25 cellular contexts compared by ENCODE assay signal in genomic region chr1:20854529-20854928, GRCh38.
DNase-seq lines count a peak whose midpoint lies in the region; ATAC-seq, FAIRE-seq and TF ChIP-seq lines count a peak whose summit lies in the region.
"Had no signal": no experiment of that assay in that cellular context is flagged by ENCODE, and none has a peak within 500 bp of the region (broad histone marks: within the 10 kb centered on the region; RNA-seq: fewer than 3 reads in every experiment).

No MANE protein-coding gene starts in this region.

- H2AK5ac ChIP-seq in neuronal stem cell (ENCODE audit: low read depth, low read length) = no peak overlapping the region

- H3K9ac ChIP-seq in neuronal stem cell (ENCODE audit: low read depth, low read length, poor library complexity) = no peak overlapping the region
- H3K9ac ChIP-seq: BLaER1 had no signal

- no peaks in the 10 kb centered on the region for H3K27me3 Mint-ChIP-seq in WTC11 (ENCODE audit: low read depth)
- H3K27me3 Mint-ChIP-seq: CD4-positive, alpha-beta memory T cell; CD4-positive, CD25-positive, alpha-beta regulatory T cell had no signal

- CTCF ChIA-PET in A549 (lab: Yijun Ruan, JAX) = interaction anchor here (1.4 kb wide), 1 partner anchor 341 kb away, joined by 4 read pairs; no protein-coding TSS in a partner anchor
- CTCF ChIA-PET in WTC11 (lab: Charles Lee) = no interaction called here

- POLR2A ChIA-PET in A549 (lab: Yijun Ruan, JAX) = no interaction called here
- POLR2A ChIA-PET in WTC11 (lab: Charles Lee) = interaction anchor here (0.7 kb wide), 1 partner anchor 67 kb away, joined by 4 read pairs; the partner anchor contains the start of gene HP1BP3

- TF ChIP-seq EP300 in A549 (IDR thresholded peaks at IDR 0.05) = no peak

- H3K36me3 Mint-ChIP-seq in WTC11 = peaks cover 66% of the 10 kb centered on the region

- H3K18ac ChIP-seq in neuronal stem cell (ENCODE audit: low read length) = no peak overlapping the region

- peak overlapping the region; percentile 22 for H2BK5ac ChIP-seq in neuronal stem cell (ENCODE audit: low read length)

- H3K4ac ChIP-seq in neuronal stem cell (ENCODE audit: low read length) = no peak overlapping the region

- H4K91ac ChIP-seq in neuronal stem cell (ENCODE audit: low read depth, low read length, poor library complexity) = no peak overlapping the region

- H3K9me3 Mint-ChIP-seq in WTC11 = no peaks in the 10 kb centered on the region
- H3K9me3 Mint-ChIP-seq: CD14-positive monocyte; CD4-positive, alpha-beta memory T cell; CD8-positive, alpha-beta memory T cell had no signal

- ATAC-seq in A549 (no peak), WTC11 (no peak), HG03139 (IDR thresholded peaks at IDR 0.05; ENCODE audit: unreplicated experiment) (no peak)
- ATAC-seq: GM12878 had no signal

- no peak overlapping the region for H4K8ac ChIP-seq in neuronal stem cell (ENCODE audit: low read depth, low read length)

- H3K9me3 ChIP-seq in A549 (no peaks in the 10 kb centered on the region), neuronal stem cell (replicated peaks in 1 of 2; ENCODE audit: control insufficient read depth in 2 of 2, insufficient read depth in 1 of 2, low read depth in 1 of 2, low read length in 2 of 2) (no peaks in the 10 kb centered on the region)
- H3K9me3 ChIP-seq: BE2C, BLaER1 had no signal

- no peaks in the 10 kb centered on the region for H3K4me1 Mint-ChIP-seq in WTC11
- H3K4me1 Mint-ChIP-seq: CD4-positive, alpha-beta memory T cell; CD4-positive, CD25-positive, alpha-beta regulatory T cell; CD8-positive, alpha-beta memory T cell had no signal

- no peak for TF ChIP-seq POLR2A in A549 (IDR thresholded peaks at IDR 0.05; ENCODE audit: low read length)

- no peak overlapping the region for H2BK120ac ChIP-seq in neuronal stem cell (ENCODE audit: low read depth, low read length)

- peaks cover 17% of the 10 kb centered on the region for H3K4me1 ChIP-seq in A549
- H3K4me1 ChIP-seq in neuronal stem cell (ENCODE audit: control insufficient read depth in 2 of 2, insufficient read depth in 1 of 2, low read depth in 1 of 2, low read length in 2 of 2) = no peaks in the 10 kb centered on the region
- H3K4me1 ChIP-seq: BE2C, BLaER1 had no signal

- DNase-seq in A549 (ENCODE audit: low read depth in 1 of 2, low spot score in 1 of 2) = no peak
- DNase-seq in WTC11 (ENCODE audit: low spot score) = no peak
- no peak for DNase-seq in neuronal stem cell (ENCODE audit: low spot score)
- no peak for DNase-seq in NCI-H187 treated with DMSO at 0.1 percent for 48 hours (lab: John Stamatoyannopoulos, UW)
- DNase-seq: ACHN; BE2C; C1 segment of cervical spinal cord; CD4-positive, alpha-beta memory T cell; CD4-positive, CD25-positive, alpha-beta regulatory T cell; CD8-positive, alpha-beta memory T cell; COR-L47; DMS 273 treated with DMSO at 0.1 percent for 48 hours; DMS153; DMS53; DMS79; DND-41; EL; GDM1 had no signal

- no peak overlapping the region for H3K14ac ChIP-seq in neuronal stem cell (ENCODE audit: low read length)

- no peak overlapping the region for H2BK15ac ChIP-seq in neuronal stem cell (ENCODE audit: low read length)

- no peak overlapping the region for H2BK12ac ChIP-seq in neuronal stem cell (ENCODE audit: low read length)

- H3K36me3 ChIP-seq in neuronal stem cell (replicated peaks in 1 of 2; ENCODE audit: control insufficient read depth in 2 of 2, insufficient read depth in 2 of 2, low read length in 2 of 2) = peaks cover 27 to 95% of the 10 kb centered on the region in 2 donors
- H3K36me3 ChIP-seq: BE2C had no signal

- TF ChIP-seq CTCF in A549 (IDR thresholded peaks at IDR 0.05) (no peak), WTC11 (IDR thresholded peaks at IDR 0.05) (no peak)

- no peaks in the 10 kb centered on the region for H3K27me3 ChIP-seq in neuronal stem cell (ENCODE audit: control insufficient read depth in 3 of 3, insufficient read depth in 3 of 3, low read depth in 1 of 3, low read length in 3 of 3)
- H3K27me3 ChIP-seq: BE2C, BLaER1 had no signal

- H3K27ac Mint-ChIP-seq in WTC11 = no peak overlapping the region
- H3K27ac Mint-ChIP-seq: CD4-positive, alpha-beta memory T cell; CD4-positive, CD25-positive, alpha-beta regulatory T cell; CD8-positive, alpha-beta memory T cell had no signal

- no peak overlapping the region for H3K4me2 ChIP-seq in A549
- no peak overlapping the region for H3K4me2 ChIP-seq in neuronal stem cell (ENCODE audit: insufficient read depth, low read length, poor library complexity, severe bottlenecking)
- H3K4me2 ChIP-seq: BLaER1 had no signal

- H3K27ac ChIP-seq in A549 (no peak overlapping the region), neuronal stem cell (replicated peaks; ENCODE audit: low read length) (no peak overlapping the region)
- H3K27ac ChIP-seq: 22Rv1, BLaER1 had no signal

- no peak overlapping the region for H3K4me3 ChIP-seq in A549
- H3K4me3 ChIP-seq in neuronal stem cell (ENCODE audit: low read length in 2 of 2) = no peak overlapping the region
- H3K4me3 ChIP-seq: BLaER1, GM12878 had no signal

- no peaks in the 10 kb centered on the region for H3K79me1 ChIP-seq in neuronal stem cell (ENCODE audit: low read depth, low read length)

- no peak for FAIRE-seq in A549 (lab: Jason Lieb, UNC)
- FAIRE-seq: GM12878, GM12892, GM18507 had no signal

- no peak for TF ChIP-seq RAD21 in A549 (conservative IDR thresholded peaks at IDR 0.05 in 1 of 2, IDR thresholded peaks at IDR 0.05 in 1 of 2)

- 95% methylated on average over 4 of the region's 4 CpGs for WGBS in A549 (ENCODE audit: missing lambda C conversion rate)
- no CpG with 5 or more reads among the region's 4 CpGs for WGBS in neuronal stem cell (ENCODE audit: extremely low coverage in 2 of 2, insufficient read length in 2 of 2, insufficient replicate concordance in 1 of 2), 2 donors

- no peak overlapping the region for H2AFZ ChIP-seq in neuronal stem cell (ENCODE audit: low read length)

- H3K23ac ChIP-seq in neuronal stem cell (ENCODE audit: low read depth, low read length, poor library complexity) = no peak overlapping the region

- H3K4me3 Mint-ChIP-seq in WTC11 = no peak overlapping the region
- H3K4me3 Mint-ChIP-seq: CD14-positive monocyte; CD4-positive, alpha-beta memory T cell; CD4-positive, CD25-positive, alpha-beta regulatory T cell; CD8-positive, alpha-beta memory T cell had no signal

TF ChIP-seq in A549, 52 proteins besides CTCF, POLR2A, EP300 and RAD21:
- no peak for TF ChIP-seq JUNB (IDR thresholded peaks at IDR 0.05)
- no peak for TF ChIP-seq NR3C1 (IDR thresholded peaks at IDR 0.05)
- no peak for TF ChIP-seq ELK1 (IDR thresholded peaks at IDR 0.05; ENCODE audit: low read depth, low read length)
- no peak for TF ChIP-seq HEYL (CRISPR knock-in tag; IDR thresholded peaks at IDR 0.05)
- TF ChIP-seq POLR2AphosphoS2 (conservative IDR thresholded peaks at IDR 0.05; ENCODE audit: low read length) = no peak
- TF ChIP-seq ZC3H11A (IDR thresholded peaks at IDR 0.05) = peak; percentile 36
- TF ChIP-seq RARB (CRISPR knock-in tag; IDR thresholded peaks at IDR 0.05) = no peak

TF ChIP-seq in WTC11, 78 proteins besides CTCF, POLR2A, EP300 and RAD21:
- TF ChIP-seq TCF7 (CRISPR knock-in tag; IDR thresholded peaks at IDR 0.05; ENCODE audit: low read depth) (no peak), HMGA2 (CRISPR knock-in tag; IDR thresholded peaks at IDR 0.05) (peak; percentile 25; the same call in 1 of the 2 replicates)
